Comparison of ENCODE assay signal across 8 cellular contexts in genomic region chr5:76867827-76868693, GRCh38. TPM values are rescaled to one million over a fixed set of nuclear protein-coding genes. Genes with fewer than 3 reads are reported as not detected.
DNase-seq lines count a peak whose midpoint lies in the region; ATAC-seq and TF ChIP-seq lines count a peak whose summit lies in the region.

No MANE protein-coding gene starts in this region.

- H3K4me1 ChIP-seq in right cardiac atrium (ENCODE audit: control insufficient read depth, insufficient read depth, low read length), result no peaks in the 10 kb centered on the region

- no peaks in the 10 kb centered on the region for H3K27me3 Mint-ChIP-seq in T-cell

- H3K9me3 Mint-ChIP-seq in T-cell, result no peaks in the 10 kb centered on the region

- POLR2A ChIA-PET in T-cell (lab: Charles Lee), result interaction anchor here in 1 of 2 donors (1.0 kb wide), 1 partner anchor 624 kb away, joined by 7 read pairs; the partner anchor contains the start of gene WDR41

- CTCF ChIA-PET in T-cell (lab: Charles Lee), result interaction anchor here (0.6 to 1.8 kb wide), 10 partner anchors 18 to 1427 kb away, joined by 3 to 9 read pairs (median 4); partner anchors contain the start of gene WDR41 (in 1 of the 2)

- peak; percentile 78 for TF ChIP-seq CTCF in AG09319 (IDR thresholded peaks at IDR 0.05; ENCODE audit: low read depth, low read length)

- no peaks in the 10 kb centered on the region for H3K27me3 ChIP-seq in right cardiac atrium (ENCODE audit: control insufficient read depth, insufficient read depth)

- ATAC-seq in GM21515 (IDR thresholded peaks at IDR 0.05; ENCODE audit: unreplicated experiment) (peak; percentile 67), T-cell (replicated peaks in 1 of 4) (peak; percentile 75 to 84 (median 78)), right cardiac atrium (peak; percentile 88 to 90)

- DNase-seq in AG09319 (ENCODE audit: extremely low read depth, low read depth) (peak; percentile 25), NCI-H1436 treated with DMSO at 0.1 percent for 48 hours (lab: John Stamatoyannopoulos, UW) (peak; percentile 59), T-cell (peak in 33 of 34 experiments; percentile 11 to 67 (median 45)), amniotic epithelial cell (ENCODE audit: low read depth) (peak; percentile 60), right cardiac atrium (peak; percentile 54 to 76 (median 74)), skeletal muscle cell (ENCODE audit: low read depth) (peak; percentile 10), cerebellum (ENCODE audit: low spot score) (no peak)

- H3K4me1 Mint-ChIP-seq in T-cell, result no peaks in the 10 kb centered on the region

- H3K36me3 Mint-ChIP-seq in T-cell, result no peaks in the 10 kb centered on the region

- H3K4me3 ChIP-seq in right cardiac atrium (ENCODE audit: low read length) (no peak overlapping the region), skeletal muscle cell (ENCODE audit: low read depth, low read length) (no peak overlapping the region)

- H3K27ac ChIP-seq in right cardiac atrium (ENCODE audit: low read length), result no peak overlapping the region

- H3K9me3 ChIP-seq in right cardiac atrium (ENCODE audit: control insufficient read depth, low read length), result no peaks in the 10 kb centered on the region

- no peak overlapping the region for H3K27ac Mint-ChIP-seq in T-cell

- WGBS in right cardiac atrium, result 71% methylated on average over 8 of the region's 8 CpGs

- H3K4me3 Mint-ChIP-seq in T-cell, result no peak overlapping the region

- intact Hi-C loops in right cardiac atrium (cut with DNase I), result loop anchor here in 3 of 4 donors (2.0 to 10.0 kb wide), 4 partner anchors 147 to 627 kb away; partner anchors contain the start of gene WDR41 (in 1 of the 3)

RNA-seq across cellular contexts. Expression of gene S100Z, which starts 18.2 kb away (rescaled TPM):
- 1 to 10 TPM in 1 of 5 donors, under 1 TPM in 3, not detected in 1; 0.32 to 1.1 (median 0.42) TPM for total RNA-seq in T-cell
- not detected for total RNA-seq in right cardiac atrium
- not detected for polyA plus RNA-seq in right cardiac atrium
- 0.45 TPM for total RNA-seq in cerebellum

RNA-seq across cellular contexts. Expression of gene F2RL1, which starts 49.2 kb away (rescaled TPM):
- total RNA-seq in T-cell (1 to 10 TPM; 1.4 to 7.6 (median 5.5) TPM), right cardiac atrium (1 to 10 TPM; 1.3 to 3.3 (median 1.9) TPM), cerebellum (1.2 TPM)
- 0.68 TPM for polyA plus RNA-seq in right cardiac atrium
